18 cellular contexts compared by ENCODE assay signal in the genomic region with DNA sequence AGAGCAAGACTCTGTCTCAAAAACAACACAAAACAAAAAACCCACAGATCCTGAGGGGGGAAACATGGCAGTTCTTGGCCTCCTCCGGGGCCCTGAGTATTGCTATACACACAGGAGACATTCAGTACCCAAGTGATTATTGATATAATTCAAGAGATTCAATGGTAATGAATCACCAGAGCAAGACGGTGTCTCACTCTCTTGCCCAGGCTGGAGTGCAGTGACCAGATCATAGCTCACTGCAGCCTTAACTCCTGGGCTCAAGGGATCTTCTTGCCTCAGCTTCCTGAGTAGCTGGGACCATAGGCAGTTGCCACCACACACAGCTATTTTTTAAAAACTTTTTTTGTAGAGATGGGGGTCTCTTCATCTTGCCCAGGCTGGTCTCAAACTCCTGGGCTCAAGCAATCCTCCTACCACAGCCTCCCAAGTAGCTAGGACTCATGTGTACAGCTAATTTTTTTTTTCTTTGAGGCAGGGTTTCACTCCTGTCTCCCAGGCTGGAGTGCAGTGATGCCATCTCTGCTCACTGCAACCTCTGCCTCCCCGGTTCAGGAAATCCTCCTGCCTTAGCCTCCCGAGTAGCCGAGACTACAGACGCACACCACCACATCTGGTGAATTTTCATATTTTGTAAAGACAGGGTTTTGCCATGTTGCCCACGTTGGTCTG. TPM values are rescaled to one million over a fixed set of nuclear protein-coding genes. Genes with fewer than 3 reads are reported as not detected.
DNase-seq lines count a peak whose midpoint lies in the region; ATAC-seq and TF ChIP-seq lines count a peak whose summit lies in the region.
"Had no signal": no experiment of that assay in that cellular context is flagged by ENCODE, and none has a peak within 500 bp of the region (broad histone marks: within the 10 kb centered on the region; RNA-seq: fewer than 3 reads in every experiment).

No MANE protein-coding gene starts in this region.

- H2BK15ac ChIP-seq in H9 (ENCODE audit: low read depth, low read length) = no peak overlapping the region

- H4K20me1 ChIP-seq in MM.1S (ENCODE audit: insufficient read depth, low read length) = peaks cover 2% of the 10 kb centered on the region; the same call in 1 of the 2 replicates
- no peaks in the 10 kb centered on the region for H4K20me1 ChIP-seq in H9 (ENCODE audit: control insufficient read depth, insufficient read depth, insufficient read length)
- H4K20me1 ChIP-seq: BLaER1 had no signal

- H2AK5ac ChIP-seq in H9 (ENCODE audit: insufficient read length, low read length) = no peak overlapping the region

- H2BK20ac ChIP-seq in H9 (ENCODE audit: low read depth, low read length, poor library complexity, severe bottlenecking) = no peak overlapping the region

- H3K14ac ChIP-seq in H9 (ENCODE audit: insufficient read depth, low read length) = no peak overlapping the region

- H3K27me3 ChIP-seq in MM.1S (replicated peaks; ENCODE audit: insufficient read depth, low read length) (peaks cover 45% of the 10 kb centered on the region), parathyroid adenoma (ENCODE audit: control insufficient read depth, insufficient read depth, low read length) (no peaks in the 10 kb centered on the region), left lung (no peaks in the 10 kb centered on the region), H9 (ENCODE audit: insufficient read depth, low read length) (no peaks in the 10 kb centered on the region)
- H3K27me3 ChIP-seq: BLaER1 had no signal

- no peaks in the 10 kb centered on the region for H3K9me3 ChIP-seq in MM.1S (replicated peaks; ENCODE audit: insufficient read depth, low read length)
- no peaks in the 10 kb centered on the region for H3K9me3 ChIP-seq in parathyroid adenoma (ENCODE audit: control insufficient read depth, low read length)
- no peaks in the 10 kb centered on the region for H3K9me3 ChIP-seq in left lung
- H3K9me3 ChIP-seq in H9 (ENCODE audit: control insufficient read depth, low read depth, low read length) = no peaks in the 10 kb centered on the region
- H3K9me3 ChIP-seq: BLaER1, left ventricle myocardium inferior, thoracic aorta had no signal

- no peak overlapping the region for H3K56ac ChIP-seq in H9 (ENCODE audit: insufficient read length, low read depth, low read length)

- no CpG with 5 or more reads among the region's 7 CpGs for WGBS in H9 (ENCODE audit: extremely low coverage, insufficient read length, low lambda C conversion rate)

- H3T11ph ChIP-seq in H9 (ENCODE audit: low read length) = no peak overlapping the region

- no peaks in the 10 kb centered on the region for H3K9me2 ChIP-seq in MM.1S (replicated peaks; ENCODE audit: insufficient read depth, low read length)

- H3K4me2 ChIP-seq in MM.1S (ENCODE audit: low read depth, low read length) = peak overlapping the region; percentile 50; the same call in 1 of the 2 replicates
- peak overlapping the region; percentile 67 for H3K4me2 ChIP-seq in parathyroid adenoma (ENCODE audit: low read length)
- H3K4me2 ChIP-seq in H9 (ENCODE audit: insufficient read depth, insufficient read length, low read length) = no peak overlapping the region

- H3K27ac Mint-ChIP-seq in activated CD8-positive, alpha-beta memory T cell treated with anti-CD3 and anti-CD28 coated beads, Interleukin-2, amount 10 ng/mL, durations not matched to agents 7 days and 5 days = no peak overlapping the region
- no peak overlapping the region; a peak in 1 of 7 replicates for H3K27ac Mint-ChIP-seq in H9

- CTCF ChIA-PET in activated CD8-positive, alpha-beta memory T cell treated with anti-CD3 and anti-CD28 coated beads, Interleukin-2, amount 10 ng/mL, durations not matched to agents 7 days and 5 days (lab: Charles Lee) = interaction anchor here (0.8 to 1.9 kb wide), 28 partner anchors 9 to 300 kb away, joined by 3 to 12 read pairs (median 4); a partner anchor contains a TSS

- H3K27me3 Mint-ChIP-seq in activated CD8-positive, alpha-beta memory T cell treated with anti-CD3 and anti-CD28 coated beads, Interleukin-2, amount 10 ng/mL, durations not matched to agents 7 days and 5 days = peaks cover 8% of the 10 kb centered on the region
- H3K27me3 Mint-ChIP-seq in H9 (ENCODE audit: low read depth) = no peaks in the 10 kb centered on the region

- peaks cover 17% of the 10 kb centered on the region for H3K4me1 ChIP-seq in MM.1S (ENCODE audit: low read length)
- H3K4me1 ChIP-seq in parathyroid adenoma = peaks cover 3% of the 10 kb centered on the region
- H3K4me1 ChIP-seq in left lung = peaks cover 0 to 12% of the 10 kb centered on the region in 2 donors
- no peaks in the 10 kb centered on the region for H3K4me1 ChIP-seq in H9 (ENCODE audit: insufficient read depth, low read length)

- peaks cover 18% of the 10 kb centered on the region for H3F3A ChIP-seq in MM.1S (ENCODE audit: insufficient read depth, low read length)

- no peak overlapping the region for H3K23ac ChIP-seq in H9 (ENCODE audit: insufficient read length, low read depth, low read length)

- H3K27ac ChIP-seq in MM.1S (ENCODE audit: low read length) (no peak overlapping the region), parathyroid adenoma (no peak overlapping the region), left lung (no peak overlapping the region), H9 (ENCODE audit: insufficient read length, low read depth, low read length) (no peak overlapping the region)
- H3K27ac ChIP-seq: BLaER1, left ventricle myocardium inferior, PC-9, thoracic aorta had no signal

- H3K79me2 ChIP-seq in MM.1S (ENCODE audit: low read length) (no peaks in the 10 kb centered on the region), parathyroid adenoma (no peaks in the 10 kb centered on the region), H9 (ENCODE audit: insufficient read depth, low read length) (no peaks in the 10 kb centered on the region)

- peaks cover 14% of the 10 kb centered on the region for H3K4me1 Mint-ChIP-seq in activated CD8-positive, alpha-beta memory T cell treated with anti-CD3 and anti-CD28 coated beads, Interleukin-2, amount 10 ng/mL, durations not matched to agents 7 days and 5 days
- H3K4me1 Mint-ChIP-seq in H9 = no peaks in the 10 kb centered on the region

- H3K36me3 ChIP-seq in MM.1S (replicated peaks; ENCODE audit: insufficient read depth, low read length) (no peaks in the 10 kb centered on the region), parathyroid adenoma (ENCODE audit: control insufficient read depth, insufficient read depth, low read length) (no peaks in the 10 kb centered on the region), left lung (no peaks in the 10 kb centered on the region)
- H3K36me3 ChIP-seq: BLaER1, left ventricle myocardium inferior, thoracic aorta had no signal

- no peak overlapping the region for H2BK5ac ChIP-seq in H9 (ENCODE audit: insufficient read length, low read length)

- H4K5ac ChIP-seq in H9 (ENCODE audit: insufficient read length, low read depth, low read length) = no peak overlapping the region

- no peak overlapping the region for H3K9ac ChIP-seq in MM.1S (ENCODE audit: low read length)
- no peak overlapping the region for H3K9ac ChIP-seq in parathyroid adenoma
- H3K9ac ChIP-seq in H9 (ENCODE audit: extremely low read depth, insufficient read length, low read length) = no peak overlapping the region
- H3K9ac ChIP-seq: BLaER1 had no signal

- H4K8ac ChIP-seq in H9 (replicated peaks; ENCODE audit: insufficient read length, low read depth, low read length) = no peak overlapping the region

- no peaks in the 10 kb centered on the region for H3K9me3 Mint-ChIP-seq in activated CD8-positive, alpha-beta memory T cell treated with anti-CD3 and anti-CD28 coated beads, Interleukin-2, amount 10 ng/mL, durations not matched to agents 7 days and 5 days (ENCODE audit: low read depth)
- no peaks in the 10 kb centered on the region for H3K9me3 Mint-ChIP-seq in H9
- H3K9me3 Mint-ChIP-seq: naive thymus-derived CD8-positive, alpha-beta T cell had no signal

- no peaks in the 10 kb centered on the region for H3K23me2 ChIP-seq in H9 (ENCODE audit: insufficient read length, low read depth, low read length, poor library complexity, severe bottlenecking)

- H3K4me3 ChIP-seq in MM.1S (ENCODE audit: low read length) = no peak overlapping the region
- H3K4me3 ChIP-seq in parathyroid adenoma (ENCODE audit: low read depth, low read length) = peak overlapping the region; percentile 34
- no peak overlapping the region for H3K4me3 ChIP-seq in left lung
- H3K4me3 ChIP-seq: BLaER1, left ventricle myocardium inferior, PC-9 had no signal

- H3K18ac ChIP-seq in H9 (ENCODE audit: insufficient read length, low read depth, low read length) = no peak overlapping the region

- H3K36me3 Mint-ChIP-seq in activated CD8-positive, alpha-beta memory T cell treated with anti-CD3 and anti-CD28 coated beads, Interleukin-2, amount 10 ng/mL, durations not matched to agents 7 days and 5 days = no peaks in the 10 kb centered on the region
- H3K36me3 Mint-ChIP-seq in H9 (ENCODE audit: insufficient read depth in 1 of 3, low read depth in 3 of 3) = peaks cover 0 to 8% (median 2%) of the 10 kb centered on the region in 3 experiments; a peak in 4 of 7 replicates
- H3K36me3 Mint-ChIP-seq: immature natural killer cell had no signal

- peak overlapping the region; percentile 58 for H3K4me3 Mint-ChIP-seq in activated CD8-positive, alpha-beta memory T cell treated with anti-CD3 and anti-CD28 coated beads, Interleukin-2, amount 10 ng/mL, durations not matched to agents 7 days and 5 days
- no peak overlapping the region for H3K4me3 Mint-ChIP-seq in H9

- H2AFZ ChIP-seq in MM.1S (ENCODE audit: low read length) (no peak overlapping the region), parathyroid adenoma (no peak overlapping the region), H9 (ENCODE audit: low read length) (no peak overlapping the region)
- H2AFZ ChIP-seq: PC-9 had no signal

- H3K79me1 ChIP-seq in H9 (ENCODE audit: insufficient read depth, low read depth, low read length, poor library complexity, severe bottlenecking) = no peaks in the 10 kb centered on the region

- DNase-seq in activated CD8-positive, alpha-beta memory T cell treated with anti-CD3 and anti-CD28 coated beads, Interleukin-2, amount 10 ng/mL, durations not matched to agents 7 days and 5 days = no peak
- no peak for DNase-seq in activated CD8-positive, alpha-beta memory T cell treated with anti-CD3 and anti-CD28 coated beads for 24 hours
- DNase-seq in MM.1S (no peak), dedifferentiated amniotic fluid mesenchymal stem cell (ENCODE audit: extremely low spot score) (peak; percentile 12), left lung (no peak), NCI-H1105 (lab: John Stamatoyannopoulos, UW) (no peak), H9 (no peak)
- DNase-seq: left ventricle myocardium inferior; NCI-H2081 treated with DMSO at 0.1 percent for 48 hours; SIG-M5; stimulated activated naive CD4-positive, alpha-beta T cell treated with Interleukin-2 at 50 U/mL for 16 hours had no signal

- intact Hi-C loops in left lung (cut with DNase I) = no loop called here

- no peak overlapping the region for H3K4ac ChIP-seq in H9 (ENCODE audit: low read depth, low read length)

- no peak overlapping the region for H2BK120ac ChIP-seq in H9 (ENCODE audit: low read depth, low read length, poor library complexity, severe bottlenecking)

- no peak overlapping the region for H4K91ac ChIP-seq in H9 (ENCODE audit: insufficient read length, low read depth, low read length)

- TF ChIP-seq CTCF in MM.1S (IDR thresholded peaks at IDR 0.05; ENCODE audit: low read length) (no peak), parathyroid adenoma (IDR thresholded peaks at IDR 0.05) (no peak), left lung (IDR thresholded peaks at IDR 0.05) (no peak), H9 (conservative IDR thresholded peaks at IDR 0.05) (no peak)

- no peak for ATAC-seq in activated CD8-positive, alpha-beta memory T cell treated with anti-CD3 and anti-CD28 coated beads, Interleukin-2, amount 10 ng/mL, durations not matched to agents 7 days and 5 days
- ATAC-seq in left lung = no peak
- ATAC-seq: right cardiac atrium had no signal

- H2BK12ac ChIP-seq in H9 (ENCODE audit: insufficient read length, low read depth, low read length) = no peak overlapping the region

RNA-seq across cellular contexts. Expression of a gene that starts 21.8 kb away (rescaled TPM):
- total RNA-seq in activated CD8-positive, alpha-beta memory T cell treated with anti-CD3 and anti-CD28 coated beads, Interleukin-2, amount 10 ng/mL, durations not matched to agents 7 days and 5 days = 10 to 100 TPM; 26.5 to 27.7 TPM
- total RNA-seq in left lung = 10 to 100 TPM; 77.9 to 78.2 TPM
- 75.8 and 82.6 TPM in 2 replicates for total RNA-seq in H9 (2021)

RNA-seq across cellular contexts. Expression of a gene that starts 46.9 kb away (rescaled TPM):
- 10 to 100 TPM; 79.4 to 100.0 TPM for total RNA-seq in activated CD8-positive, alpha-beta memory T cell treated with anti-CD3 and anti-CD28 coated beads, Interleukin-2, amount 10 ng/mL, durations not matched to agents 7 days and 5 days
- 100 to 1,000 TPM; 125 to 132 TPM for total RNA-seq in left lung
- total RNA-seq in H9 (2021) = 29.1 and 33.0 TPM in 2 replicates
